Comparison of ENCODE assay signal across 1 cellular context in the genomic region with DNA sequence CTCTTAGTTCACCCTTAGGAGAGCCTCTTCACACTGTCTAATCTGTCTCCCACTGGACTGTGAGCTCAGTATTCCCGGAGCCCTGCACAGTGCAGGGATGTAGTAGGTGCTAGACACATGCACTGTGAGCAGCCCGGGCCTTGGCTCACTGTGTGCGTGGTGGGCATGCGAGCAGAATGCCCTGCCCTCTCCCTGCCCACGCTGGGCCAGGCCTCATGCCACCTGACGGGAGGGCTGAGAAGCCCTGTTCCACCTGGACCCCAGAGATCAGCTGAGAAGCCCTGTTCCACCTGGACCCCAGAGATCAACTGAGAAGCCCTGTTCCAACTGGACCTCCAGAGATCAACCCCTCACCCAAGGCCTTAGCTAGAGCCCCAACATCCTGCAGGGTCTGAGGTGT.
TF ChIP-seq lines count a peak whose summit lies in the region.

No MANE protein-coding gene starts in this region.

TF ChIP-seq in GM23338, 12 proteins besides CTCF, POLR2A, EP300 and RAD21 (continued from another document):
- TF ChIP-seq ZNF462 (CRISPR knock-in tag; IDR thresholded peaks at IDR 0.05), result no peak
- TF ChIP-seq JUNB (IDR thresholded peaks at IDR 0.05; ENCODE audit: unreplicated experiment), result no peak
- no peak for TF ChIP-seq STAT1 (IDR thresholded peaks at IDR 0.05; ENCODE audit: unreplicated experiment)
- TF ChIP-seq EZH2 (IDR thresholded peaks at IDR 0.05; ENCODE audit: low read depth, unreplicated experiment), result no peak
- TF ChIP-seq ZNF114 (CRISPR knock-in tag; IDR thresholded peaks at IDR 0.05), result no peak
- TF ChIP-seq, protein P1, sequence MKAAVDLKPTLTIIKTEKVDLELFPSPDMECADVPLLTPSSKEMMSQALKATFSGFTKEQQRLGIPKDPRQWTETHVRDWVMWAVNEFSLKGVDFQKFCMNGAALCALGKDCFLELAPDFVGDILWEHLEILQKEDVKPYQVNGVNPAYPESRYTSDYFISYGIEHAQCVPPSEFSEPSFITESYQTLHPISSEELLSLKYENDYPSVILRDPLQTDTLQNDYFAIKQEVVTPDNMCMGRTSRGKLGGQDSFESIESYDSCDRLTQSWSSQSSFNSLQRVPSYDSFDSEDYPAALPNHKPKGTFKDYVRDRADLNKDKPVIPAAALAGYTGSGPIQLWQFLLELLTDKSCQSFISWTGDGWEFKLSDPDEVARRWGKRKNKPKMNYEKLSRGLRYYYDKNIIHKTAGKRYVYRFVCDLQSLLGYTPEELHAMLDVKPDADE (IDR thresholded peaks at IDR 0.05), result no peak
TF ChIP-seq in GM23338: peak in this region for 0.
